ENCODE assay signal across 16 cellular contexts in genomic region chr18:33656889-33657288, GRCh38.
DNase-seq lines count a peak whose midpoint lies in the region; ATAC-seq and TF ChIP-seq lines count a peak whose summit lies in the region.
"Had no signal": no experiment of that assay in that cellular context is flagged by ENCODE, and none has a peak within 500 bp of the region (broad histone marks: within the 10 kb centered on the region; RNA-seq: fewer than 3 reads in every experiment).

No MANE protein-coding gene starts in this region.

- peak overlapping the region; percentile 76 for H4K8ac ChIP-seq in mesendoderm (ENCODE audit: low read depth, low read length)

- H3K36me3 ChIP-seq in HEK293 (ENCODE audit: control insufficient read depth in 2 of 2, insufficient read depth in 1 of 2, low read length in 2 of 2) (no peaks in the 10 kb centered on the region), mesendoderm (ENCODE audit: control insufficient read depth, insufficient read depth, low read length) (no peaks in the 10 kb centered on the region), heart right ventricle (no peaks in the 10 kb centered on the region)

- H3K4ac ChIP-seq in mesendoderm (ENCODE audit: low read depth, low read length) = no peak overlapping the region

- no peaks in the 10 kb centered on the region for H3K79me1 ChIP-seq in mesendoderm (ENCODE audit: low read length)

- no peaks in the 10 kb centered on the region for H3K79me2 ChIP-seq in mesendoderm (ENCODE audit: control insufficient read depth, insufficient read depth, low read length)

- intact Hi-C loops in heart right ventricle (cut with DNase I) = no loop called here

- no peak for TF ChIP-seq CTCF in HEK293 (tag by site-specific recombination; IDR thresholded peaks at IDR 0.05)
- no peak for TF ChIP-seq CTCF in heart right ventricle (IDR thresholded peaks at IDR 0.05)

- ATAC-seq in GM21737 (IDR thresholded peaks at IDR 0.05; ENCODE audit: unreplicated experiment) (no peak), heart right ventricle (no peak)

- POLR2A ChIA-PET in HEK293 (lab: Yijun Ruan, JAX) = no interaction called here

- no peak overlapping the region for H3K23ac ChIP-seq in mesendoderm (ENCODE audit: low read length)

- no peak overlapping the region for H3K56ac ChIP-seq in mesendoderm (ENCODE audit: low read length)

- H3K27me3 ChIP-seq in mesendoderm (ENCODE audit: insufficient read depth, low read length, poor library complexity) (no peaks in the 10 kb centered on the region), heart right ventricle (no peaks in the 10 kb centered on the region)

- peak; percentile 53 for DNase-seq in NCI-H446 treated with DMSO at 0.1 percent for 48 hours (lab: John Stamatoyannopoulos, UW)
- no peak for DNase-seq in mesendoderm
- DNase-seq in superior temporal gyrus (ENCODE audit: extremely low spot score) = peak; percentile 44
- no peak for DNase-seq in NCI-H2107 treated with DMSO at 0.1 percent for 48 hours (lab: John Stamatoyannopoulos, UW; ENCODE audit: unreplicated experiment)
- no peak for DNase-seq in heart right ventricle
- DNase-seq: C1 segment of cervical spinal cord; Calu3; CD4-positive, alpha-beta memory T cell; COR-L47; DMS53; DMS79 treated with DMSO at 0.1 percent for 48 hours; GF-D8; GM23248; HCEC 1CT had no signal

- CTCF ChIA-PET in HEK293 (lab: Yijun Ruan, JAX) = interaction anchor here (1.1 kb wide), 1 partner anchor 9 kb away, joined by 3 read pairs; no protein-coding TSS in a partner anchor

- H2BK15ac ChIP-seq in mesendoderm (replicated peaks; ENCODE audit: low read depth) = no peak overlapping the region

- no peak overlapping the region for H3K4me3 ChIP-seq in HEK293 (ENCODE audit: low read depth, low read length)
- H3K4me3 ChIP-seq in mesendoderm (ENCODE audit: low read length) = no peak overlapping the region
- no peak overlapping the region for H3K4me3 ChIP-seq in heart right ventricle
- H3K4me3 ChIP-seq: GM23248 had no signal

- H2BK5ac ChIP-seq in mesendoderm (ENCODE audit: low read length) = no peak overlapping the region

- no peak overlapping the region for H3K4me2 ChIP-seq in mesendoderm (ENCODE audit: low read length)

- H2BK120ac ChIP-seq in mesendoderm (ENCODE audit: low read depth, low read length) = no peak overlapping the region

- no peak overlapping the region for H4K5ac ChIP-seq in mesendoderm (ENCODE audit: low read length)

- H3K9ac ChIP-seq in mesendoderm (ENCODE audit: low read length) = no peak overlapping the region
- H3K9ac ChIP-seq: GM23248 had no signal

- H3K9me3 ChIP-seq in HEK293 (ENCODE audit: control insufficient read depth, insufficient read depth, low read depth, low read length) = no peaks in the 10 kb centered on the region
- H3K9me3 ChIP-seq in heart right ventricle = no peaks in the 10 kb centered on the region

- no peak overlapping the region for H3K27ac ChIP-seq in HEK293 (ENCODE audit: extremely low read depth, low read depth, low read length)
- no peak overlapping the region for H3K27ac ChIP-seq in mesendoderm (ENCODE audit: low read depth, low read length)
- H3K27ac ChIP-seq in heart right ventricle = no peak overlapping the region
- H3K27ac ChIP-seq: GM23248 had no signal

- H3K18ac ChIP-seq in mesendoderm (ENCODE audit: low read length) = no peak overlapping the region

- H3K4me1 ChIP-seq in HEK293 (ENCODE audit: control insufficient read depth, insufficient read depth, low read length) (peaks cover 15% of the 10 kb centered on the region), mesendoderm (ENCODE audit: control insufficient read depth, low read depth, low read length) (no peaks in the 10 kb centered on the region), heart right ventricle (peaks cover 0 to 10% (median 0%) of the 10 kb centered on the region in 9 donors)

- WGBS in mesendoderm (ENCODE audit: extremely low coverage, insufficient coverage, low lambda C conversion rate) = no CpG with 5 or more reads among the region's 2 CpGs
- 75 to 95% methylated on average over 2 of the region's 2 CpGs for WGBS in heart right ventricle, 2 donors

- no peak overlapping the region for H2AK5ac ChIP-seq in mesendoderm (ENCODE audit: low read length)

TF ChIP-seq in HEK293, 187 proteins besides CTCF, POLR2A, EP300 and RAD21:
- TF ChIP-seq ZNF423 (tag by site-specific recombination; IDR thresholded peaks at IDR 0.05) (no peak), ZBTB17 (tag by site-specific recombination; IDR thresholded peaks at IDR 0.05) (peak; percentile 67)

Comparison
In these comparisons a context has a peak if more than half of its experiments do, and no peak if none do; other contexts are left out.
1. DNase-seq: peak in NCI-H446 treated with DMSO at 0.1 percent for 48 hours (single experiment) and superior temporal gyrus (single experiment); none in mesendoderm (single experiment), NCI-H2107 treated with DMSO at 0.1 percent for 48 hours (single experiment) and heart right ventricle (0 of 2).